In genomic region chrY:19567051-19567901, GRCh38 we compare ENCODE assay signal across 8 cellular contexts.
DNase-seq lines count a peak whose midpoint lies in the region; ATAC-seq and TF ChIP-seq lines count a peak whose summit lies in the region.

No MANE protein-coding gene starts in this region.

- H3K27me3 ChIP-seq in WERI-Rb-1 (ENCODE audit: insufficient read depth, low read depth, severe bottlenecking): no peaks in the 10 kb centered on the region

- TF ChIP-seq CTCF in WERI-Rb-1 (IDR thresholded peaks at IDR 0.05; ENCODE audit: low read depth, low read length): no peak

- no peak overlapping the region for H3K4me3 ChIP-seq in WERI-Rb-1 (ENCODE audit: low read depth, low read length)

- no peaks in the 10 kb centered on the region for H3K9me3 ChIP-seq in WERI-Rb-1 (ENCODE audit: severe bottlenecking)

- no peak overlapping the region for H3K27ac ChIP-seq in WERI-Rb-1

- H3K36me3 ChIP-seq in WERI-Rb-1: no peaks in the 10 kb centered on the region

- DNase-seq in GF-D8 (lab: John Stamatoyannopoulos, UW) (peak; percentile 92), fibroblast of peridontal ligament (ENCODE audit: extremely low read depth) (peak; percentile 95), WERI-Rb-1 (no peak)
- DNase-seq in activated CD4-positive, CD25-positive, alpha-beta regulatory T cell treated with anti-CD3 and anti-CD28 coated beads, Interleukin-2, amount 50 U/mL, for 16 hours (ENCODE audit: low read depth, low spot score): peak; percentile 61
- DNase-seq in stimulated activated CD4-positive, alpha-beta T cell treated with anti-CD3 and anti-CD28 coated beads, Interleukin-12 subunit alpha, Interleukin-12 subunit beta, amount 100 ng/mL, for 24 hours (ENCODE audit: low read depth in 2 of 2): peak; percentile 59 to 68

- ATAC-seq in HG03460 (IDR thresholded peaks at IDR 0.05; ENCODE audit: unreplicated experiment) (peak; percentile 66), GM19395 (IDR thresholded peaks at IDR 0.05; ENCODE audit: unreplicated experiment) (no peak), HG03342 (IDR thresholded peaks at IDR 0.05; ENCODE audit: unreplicated experiment) (no peak)
